In the genomic region with DNA sequence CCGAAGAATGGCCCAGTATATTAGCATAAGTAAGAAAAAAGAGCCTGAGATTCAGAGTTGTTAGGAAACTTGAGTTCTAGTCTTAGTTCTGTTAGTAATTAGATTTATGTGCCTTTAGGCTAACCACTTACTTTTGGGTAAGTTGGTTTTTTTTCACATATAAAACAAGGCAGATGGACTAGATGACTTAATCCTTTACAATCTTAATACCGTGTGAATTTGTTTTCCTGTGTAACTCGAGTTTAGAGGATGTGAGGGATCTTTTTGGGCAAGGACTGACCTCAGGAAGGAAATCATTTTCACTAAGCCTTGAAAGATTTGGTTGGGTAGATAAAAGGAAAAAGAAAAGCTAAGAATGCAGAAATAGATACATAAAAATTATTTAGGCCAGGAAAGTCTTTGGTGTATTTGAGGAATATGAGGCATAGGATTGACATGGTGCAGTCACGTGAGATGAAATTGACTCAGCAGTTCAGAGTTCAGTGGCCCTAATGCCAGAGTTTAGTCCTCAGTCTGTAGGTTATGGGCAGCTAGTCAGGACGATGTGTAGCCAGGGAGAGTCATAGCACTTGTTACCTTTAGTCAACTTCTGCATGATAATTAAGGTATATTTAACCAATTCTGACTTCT, we compare ENCODE assay signal across 11 cellular contexts. TPM values are rescaled to one million over a fixed set of nuclear protein-coding genes. Genes with fewer than 3 reads are reported as not detected.
DNase-seq lines count a peak whose midpoint lies in the region; ATAC-seq and TF ChIP-seq lines count a peak whose summit lies in the region.
"Had no signal": no experiment of that assay in that cellular context is flagged by ENCODE, and none has a peak within 500 bp of the region (broad histone marks: within the 10 kb centered on the region; RNA-seq: fewer than 3 reads in every experiment).

No MANE protein-coding gene starts in this region.

- peaks cover 39% of the 10 kb centered on the region for H3K4me1 ChIP-seq in RWPE2 (ENCODE audit: insufficient read depth, poor library complexity, severe bottlenecking)

- peak overlapping the region; percentile 95 for H3K27ac Mint-ChIP-seq in endothelial cell (ENCODE audit: unreplicated experiment)
- peak overlapping the region; percentile 72 for H3K27ac Mint-ChIP-seq in osteocyte (ENCODE audit: unreplicated experiment)
- no peak overlapping the region for H3K27ac Mint-ChIP-seq in Calu3 (ENCODE audit: unreplicated experiment)

- peaks cover 41% of the 10 kb centered on the region for H3K4me1 Mint-ChIP-seq in endothelial cell (ENCODE audit: unreplicated experiment)
- peaks cover 48% of the 10 kb centered on the region for H3K4me1 Mint-ChIP-seq in osteocyte (ENCODE audit: unreplicated experiment)
- peaks cover 10% of the 10 kb centered on the region for H3K4me1 Mint-ChIP-seq in Calu3 (ENCODE audit: low read depth, unreplicated experiment)

- ATAC-seq in RWPE2 (ENCODE audit: low read depth): peak; percentile 63

- intact Hi-C loops in Calu3 (cut with micrococcal nuclease; ENCODE audit: unreplicated experiment) (no loop called here), head of caudate nucleus (cut with DNase I) (no loop called here)

- POLR2A ChIA-PET in GM10248 (lab: Yijun Ruan, JAX): no interaction called here

- H3K4me3 ChIP-seq in RWPE2 (ENCODE audit: severe bottlenecking): no peak overlapping the region
- H3K4me3 ChIP-seq: upper lobe of left lung had no signal

- H3K36me3 ChIP-seq in RWPE2 (ENCODE audit: low read depth): peaks cover 5% of the 10 kb centered on the region; the same call in 1 of the 2 replicates

- TF ChIP-seq CTCF in RWPE2 (IDR thresholded peaks at IDR 0.05; ENCODE audit: poor library complexity, severe bottlenecking) (no peak), endothelial cell (IDR thresholded peaks at IDR 0.05; ENCODE audit: unreplicated experiment) (no peak), osteocyte (IDR thresholded peaks at IDR 0.05) (no peak), Calu3 (IDR thresholded peaks at IDR 0.05; ENCODE audit: unreplicated experiment) (no peak), GM10248 (IDR thresholded peaks at IDR 0.05; ENCODE audit: control extremely low read depth, extremely low read depth, low read depth, missing control alignments) (no peak)

- DNase-seq in GDM1 (lab: John Stamatoyannopoulos, UW) (peak; percentile 1), RWPE2 (ENCODE audit: low spot score) (no peak), endothelial cell (ENCODE audit: low spot score) (no peak), osteocyte (ENCODE audit: extremely low spot score, unreplicated experiment) (no peak), Calu3 (no peak), hypothalamus (lab: John Stamatoyannopoulos, UW) (no peak), head of caudate nucleus (no peak), GM10248 (ENCODE audit: extremely low spot score) (no peak)
- DNase-seq: activated CD4-positive, CD25-positive, alpha-beta regulatory T cell treated with anti-CD3 and anti-CD28 coated beads, Interleukin-2, amount 50 U/mL, for 72 hours; NCI-H69; upper lobe of left lung had no signal

- H3K4me3 Mint-ChIP-seq in endothelial cell (ENCODE audit: unreplicated experiment) (peak overlapping the region; percentile 80), osteocyte (ENCODE audit: unreplicated experiment) (no peak overlapping the region), Calu3 (ENCODE audit: low read depth, unreplicated experiment) (no peak overlapping the region)

- H3K36me3 Mint-ChIP-seq in endothelial cell (ENCODE audit: low read depth, unreplicated experiment) (peaks cover 26% of the 10 kb centered on the region), osteocyte (ENCODE audit: unreplicated experiment) (peaks cover 8% of the 10 kb centered on the region), Calu3 (ENCODE audit: insufficient read depth, unreplicated experiment) (no peaks in the 10 kb centered on the region)

- H3K27ac ChIP-seq in RWPE2 (ENCODE audit: poor library complexity, severe bottlenecking): peak overlapping the region; percentile 75
- H3K27ac ChIP-seq: upper lobe of left lung had no signal

- H3K9me3 ChIP-seq in RWPE2 (ENCODE audit: severe bottlenecking): no peaks in the 10 kb centered on the region
- H3K9me3 ChIP-seq: upper lobe of left lung had no signal

- H3K9me3 Mint-ChIP-seq in endothelial cell (ENCODE audit: unreplicated experiment) (no peaks in the 10 kb centered on the region), osteocyte (ENCODE audit: unreplicated experiment) (peaks cover 6% of the 10 kb centered on the region), Calu3 (ENCODE audit: low read depth, unreplicated experiment) (no peaks in the 10 kb centered on the region)

- CTCF ChIA-PET in Calu3 (lab: Charles Lee) (no interaction called here), GM10248 (lab: Yijun Ruan, JAX) (interaction anchor here (0.8 to 1.0 kb wide), 2 partner anchors 11 to 16 kb away, joined by 3 read pairs; no protein-coding TSS in a partner anchor)

- BruUV-seq in Calu3 (replicated peaks; lab: Mats Ljungman, UMichigan): no TSS peak

- H3K27me3 Mint-ChIP-seq in endothelial cell (ENCODE audit: unreplicated experiment): peaks cover 8% of the 10 kb centered on the region
- no peaks in the 10 kb centered on the region for H3K27me3 Mint-ChIP-seq in osteocyte (ENCODE audit: unreplicated experiment)
- H3K27me3 Mint-ChIP-seq in Calu3 (ENCODE audit: unreplicated experiment): no peaks in the 10 kb centered on the region

- no peaks in the 10 kb centered on the region for H3K27me3 ChIP-seq in RWPE2 (ENCODE audit: insufficient read depth, poor library complexity, severe bottlenecking)
- H3K27me3 ChIP-seq: upper lobe of left lung had no signal

RNA-seq across cellular contexts. Expression of a gene that starts 34.6 kb away (rescaled TPM):
- total RNA-seq in endothelial cell (ENCODE audit: unreplicated experiment) (116 TPM), osteocyte (76.7 and 79.4 TPM in 2 replicates), Calu3 (2022) (68.2 and 70.4 TPM in 2 replicates)
